In the genomic region with DNA sequence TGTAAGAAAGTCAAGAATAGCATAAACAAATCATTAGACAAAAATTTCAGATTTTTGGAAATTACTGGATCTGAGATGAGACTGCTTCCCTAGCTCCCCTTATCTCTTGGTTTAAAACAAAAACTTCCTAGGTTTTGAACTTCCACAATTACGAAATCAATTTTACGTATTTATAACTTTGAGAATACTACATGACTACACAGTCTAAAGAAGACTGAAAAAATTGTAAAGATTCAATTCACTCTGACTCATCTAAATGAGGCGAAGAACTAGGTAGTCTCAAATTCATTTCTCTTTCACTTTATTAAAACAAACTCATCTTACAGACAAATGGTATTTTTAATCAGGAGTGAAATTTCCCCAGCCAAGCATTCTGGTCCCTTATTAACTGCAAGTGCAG, we compare ENCODE assay signal across 29 cellular contexts. TPM values are rescaled to one million over a fixed set of nuclear protein-coding genes. Genes with fewer than 3 reads are reported as not detected.
DNase-seq lines count a peak whose midpoint lies in the region; ATAC-seq, FAIRE-seq and TF ChIP-seq lines count a peak whose summit lies in the region.
"Had no signal": no experiment of that assay in that cellular context is flagged by ENCODE, and none has a peak within 500 bp of the region (broad histone marks: within the 10 kb centered on the region; RNA-seq: fewer than 3 reads in every experiment).

No MANE protein-coding gene starts in this region.

- H3K18ac ChIP-seq in IMR-90 (ENCODE audit: low read depth, low read length), result peak overlapping the region; percentile 3; the same call in 1 of the 2 replicates

- CTCF ChIA-PET in IMR-90 (lab: Yijun Ruan, JAX), result interaction anchor here (1.0 kb wide), 1 partner anchor 17 kb away, joined by 3 read pairs; no protein-coding TSS in a partner anchor

- H3K23ac ChIP-seq in IMR-90 (ENCODE audit: low read depth, low read length), result no peak overlapping the region

- POLR2A ChIA-PET in IMR-90 (lab: Charles Lee; ENCODE audit: unreplicated experiment), result no interaction called here

- dilution Hi-C loops in IMR-90 (cut with HindIII; ENCODE audit: low sequenced_read_pairs, unreplicated experiment), result no loop called here

- intact Hi-C loops in IMR-90 (cut with micrococcal nuclease) (no loop called here), vagina (cut with DNase I) (no loop called here)

- WGBS in IMR-90 (ENCODE audit: extremely low coverage in 2 of 2, insufficient read length in 1 of 2), 2 experiments, result no CpG with 5 or more reads among the region's 3 CpGs
- WGBS in hepatocyte (ENCODE audit: low lambda C conversion rate, missing lambda C conversion rate), result 96% methylated on average over 3 of the region's 3 CpGs

- H3K36me3 ChIP-seq in IMR-90 (ENCODE audit: control insufficient read depth, insufficient read depth, low read length), result no peaks in the 10 kb centered on the region
- H3K36me3 ChIP-seq in astrocyte (ENCODE audit: insufficient read depth, low read length), result no peaks in the 10 kb centered on the region
- H3K36me3 ChIP-seq in hepatocyte (replicated peaks; ENCODE audit: insufficient read depth, low read depth), result no peaks in the 10 kb centered on the region
- H3K36me3 ChIP-seq in vagina, result no peaks in the 10 kb centered on the region

- no peak overlapping the region; the same call in 1 of the 2 replicates for H3K14ac ChIP-seq in IMR-90 (replicated peaks; ENCODE audit: low read depth, low read length)

- H3K56ac ChIP-seq in IMR-90 (ENCODE audit: extremely low read depth, insufficient read depth, low read length), result peak overlapping the region; percentile 17; the same call in 1 of the 2 replicates

- peak overlapping the region; percentile 39; the same call in 1 of the 2 replicates for H2BK120ac ChIP-seq in IMR-90 (ENCODE audit: low read depth, low read length)

- 0 out of 2 replicates have a peak, but pooled peaks cover under 1% of the 10 kb centered on the region for H3K27me3 ChIP-seq in IMR-90 (ENCODE audit: control insufficient read depth, insufficient read depth, low read length)
- no peaks in the 10 kb centered on the region for H3K27me3 ChIP-seq in astrocyte (ENCODE audit: insufficient read depth, low read length)
- no peaks in the 10 kb centered on the region for H3K27me3 ChIP-seq in foreskin keratinocyte
- H3K27me3 ChIP-seq in hepatocyte, result no peaks in the 10 kb centered on the region
- H3K27me3 ChIP-seq in vagina, result no peaks in the 10 kb centered on the region

- H2BK20ac ChIP-seq in IMR-90 (ENCODE audit: low read depth, low read length), result no peak overlapping the region

- H3K9me3 ChIP-seq in IMR-90 (ENCODE audit: control insufficient read depth, insufficient read depth, low read length) (no peaks in the 10 kb centered on the region), astrocyte (ENCODE audit: insufficient read depth, low read depth, low read length) (no peaks in the 10 kb centered on the region), hepatocyte (ENCODE audit: low read depth) (no peaks in the 10 kb centered on the region), vagina (no peaks in the 10 kb centered on the region)

- H3K36me3 Mint-ChIP-seq in astrocyte (ENCODE audit: low read depth, unreplicated experiment), result no peaks in the 10 kb centered on the region

- DNase-seq in EH (ENCODE audit: low read depth) (peak; percentile 36), IMR-90 (peak; percentile 79), astrocyte (ENCODE audit: low read depth) (peak; percentile 18), foreskin keratinocyte (peak in 1 of 2 donors; percentile 27), hepatocyte (ENCODE audit: low spot score) (no peak), NCI-H446 treated with DMSO at 0.1 percent for 48 hours (lab: John Stamatoyannopoulos, UW) (no peak), vagina (ENCODE audit: extremely low spot score in 2 of 2) (no peak)
- DNase-seq: AML-193; Calu3; CD8-positive, alpha-beta memory T cell; DMS153; GDM1; H9; KBM-7; NCI-H1092 treated with DMSO at 0.1 percent for 48 hours; NCI-H146; NCI-H2029; NCI-H345; NCI-H524 treated with DMSO at 0.1 percent for 48 hours; NCI-H82 had no signal

- H3K4me3 Mint-ChIP-seq in astrocyte (ENCODE audit: unreplicated experiment), result no peak overlapping the region
- H3K4me3 Mint-ChIP-seq: CD8-positive, alpha-beta memory T cell; H9 had no signal

- H4K91ac ChIP-seq in IMR-90 (ENCODE audit: insufficient read depth, low read depth, low read length), result no peak overlapping the region

- no peaks in the 10 kb centered on the region for H3K27me3 Mint-ChIP-seq in astrocyte (ENCODE audit: low read depth, unreplicated experiment)

- H3K4me2 ChIP-seq in IMR-90 (ENCODE audit: low read depth, low read length), result peak overlapping the region; percentile 57
- H3K4me2 ChIP-seq in astrocyte (ENCODE audit: low read length), result no peak overlapping the region
- H3K4me2 ChIP-seq in hepatocyte, result no peak overlapping the region

- H3K9me1 ChIP-seq in IMR-90 (ENCODE audit: insufficient read depth, low read length), result no peaks in the 10 kb centered on the region

- peak overlapping the region; percentile 13; the same call in 1 of the 2 replicates for H3K27ac ChIP-seq in IMR-90 (ENCODE audit: insufficient read depth, low read length)
- no peak overlapping the region for H3K27ac ChIP-seq in astrocyte (ENCODE audit: low read depth, low read length)
- no peak overlapping the region for H3K27ac ChIP-seq in foreskin keratinocyte
- H3K27ac ChIP-seq in hepatocyte, result no peak overlapping the region
- H3K27ac ChIP-seq in vagina, result no peak overlapping the region
- H3K27ac ChIP-seq: C4-2B, HL-60 had no signal

- BruUV-seq in IMR-90 (replicated peaks; lab: Mats Ljungman, UMichigan), result no TSS peak

- no peaks in the 10 kb centered on the region for H3K9me2 ChIP-seq in hepatocyte (replicated peaks; ENCODE audit: insufficient read depth)

- TF ChIP-seq POLR2A in IMR-90 (IDR thresholded peaks at IDR 0.05; ENCODE audit: low read depth, low read length) (no peak), vagina (IDR thresholded peaks at IDR 0.05) (no peak)

- no peak for FAIRE-seq in astrocyte (lab: Jason Lieb, UNC)
- FAIRE-seq: GM19239, HepG2 had no signal

- H3K4me3 ChIP-seq in IMR-90 (ENCODE audit: insufficient read depth, low read depth, low read length) (no peak overlapping the region), astrocyte (ENCODE audit: insufficient read depth, low read depth, low read length) (no peak overlapping the region), hepatocyte (no peak overlapping the region), vagina (no peak overlapping the region)

- H3K4me1 ChIP-seq in IMR-90 (ENCODE audit: control insufficient read depth, insufficient read depth, low read length) (peaks cover 4% of the 10 kb centered on the region), astrocyte (ENCODE audit: insufficient read depth, low read length) (peaks cover 2% of the 10 kb centered on the region), foreskin keratinocyte (peaks cover 24% of the 10 kb centered on the region), hepatocyte (ENCODE audit: insufficient read depth) (no peaks in the 10 kb centered on the region), vagina (no peaks in the 10 kb centered on the region)

- no peak for TF ChIP-seq RAD21 in IMR-90 (IDR thresholded peaks at IDR 0.05; ENCODE audit: low read length)

- in situ Hi-C loops in IMR-90 (cut with MboI; ENCODE audit: low sequenced_read_pairs), result no loop called here

- no peak overlapping the region for H2BK15ac ChIP-seq in IMR-90 (ENCODE audit: low read depth, low read length)

- TF ChIP-seq CTCF in IMR-90 (conservative IDR thresholded peaks at IDR 0.05; ENCODE audit: low read depth, low read length) (no peak), astrocyte (IDR thresholded peaks at IDR 0.05; ENCODE audit: insufficient read depth, low read depth, low read length) (no peak), foreskin keratinocyte (conservative IDR thresholded peaks at IDR 0.05) (no peak), hepatocyte (IDR thresholded peaks at IDR 0.05; ENCODE audit: poor library complexity) (no peak), vagina (IDR thresholded peaks at IDR 0.05) (no peak)

- H4K20me1 ChIP-seq in IMR-90 (ENCODE audit: insufficient read depth, low read length), result no peaks in the 10 kb centered on the region
- H4K20me1 ChIP-seq in astrocyte (ENCODE audit: insufficient read depth, low read length), result no peaks in the 10 kb centered on the region
- no peaks in the 10 kb centered on the region for H4K20me1 ChIP-seq in hepatocyte (ENCODE audit: insufficient read depth, poor library complexity, severe bottlenecking)

- 0 out of 2 replicates have a peak overlapping the region, but pooled peaks have one; percentile 42 for H3K4ac ChIP-seq in IMR-90 (ENCODE audit: low read depth, low read length)

- H2AFZ ChIP-seq in IMR-90 (replicated peaks; ENCODE audit: low read length, poor library complexity), result no peak overlapping the region
- H2AFZ ChIP-seq in astrocyte (ENCODE audit: low read depth, low read length), result no peak overlapping the region
- H2AFZ ChIP-seq in hepatocyte, result no peak overlapping the region

- no peak overlapping the region for H3K27ac Mint-ChIP-seq in astrocyte (ENCODE audit: unreplicated experiment)
- H3K27ac Mint-ChIP-seq: CD8-positive, alpha-beta memory T cell had no signal

- H3K79me1 ChIP-seq in IMR-90 (ENCODE audit: low read depth in 1 of 2, low read length in 2 of 2), result no peaks in the 10 kb centered on the region

- H3K79me2 ChIP-seq in astrocyte (ENCODE audit: insufficient read depth, low read length), result no peaks in the 10 kb centered on the region
- no peaks in the 10 kb centered on the region for H3K79me2 ChIP-seq in hepatocyte

- no peak overlapping the region for H4K5ac ChIP-seq in IMR-90 (ENCODE audit: low read depth, low read length)

- H2BK5ac ChIP-seq in IMR-90 (ENCODE audit: low read depth, low read length, poor library complexity, severe bottlenecking), result peak overlapping the region; percentile 53

- H3K9me3 Mint-ChIP-seq in astrocyte (ENCODE audit: unreplicated experiment), result no peaks in the 10 kb centered on the region
- H3K9me3 Mint-ChIP-seq: CD8-positive, alpha-beta memory T cell; H9 had no signal

- 0 out of 2 replicates have a peak overlapping the region, but pooled peaks have one; percentile 17 for H2AK5ac ChIP-seq in IMR-90 (ENCODE audit: low read depth, low read length)

- no peak overlapping the region for H2AK9ac ChIP-seq in IMR-90 (replicated peaks; ENCODE audit: low read depth, low read length, poor library complexity)

- H4K8ac ChIP-seq in IMR-90 (ENCODE audit: low read depth in 2 of 2, low read length in 2 of 2), result 0 out of 4 replicates have a peak overlapping the region, but pooled peaks of 1 of the 2 experiments have one; percentile 11

- ATAC-seq in IMR-90 (ENCODE audit: low read depth) (peak; percentile 92), foreskin keratinocyte (peak; percentile 30), GM18867 (IDR thresholded peaks at IDR 0.05; ENCODE audit: unreplicated experiment) (no peak)
- ATAC-seq: HepG2, Panc1 had no signal

- no peak overlapping the region for H3K9ac ChIP-seq in IMR-90 (ENCODE audit: low read depth, low read length)
- H3K9ac ChIP-seq in astrocyte (ENCODE audit: low read length), result no peak overlapping the region

- no peaks in the 10 kb centered on the region for H3K4me1 Mint-ChIP-seq in astrocyte (ENCODE audit: low read depth, unreplicated experiment)
- H3K4me1 Mint-ChIP-seq: CD8-positive, alpha-beta memory T cell had no signal

RNA-seq across cellular contexts. Expression of gene CCDC54, which starts 10.3 kb away (rescaled TPM):
- total RNA-seq in IMR-90 (2012; rRNA removed) (not detected in 2 replicates), astrocyte (not detected in 2 replicates), foreskin keratinocyte (not detected in 2 replicates), hepatocyte (not detected in 2 replicates), vagina (not detected)
- polyA plus RNA-seq in IMR-90 (2012; rRNA removed) (not detected in 2 replicates), foreskin keratinocyte (not detected in 2 replicates), hepatocyte (0.52 and 0.89 TPM in 2 replicates)
- not detected in 2 replicates for polyA plus RNA-seq in IMR-90 (2012; cell fraction: cytosol; rRNA removed)
- not detected in 2 replicates for polyA plus RNA-seq in IMR-90 (2012; cell fraction: nucleus; rRNA removed; ENCODE audit: low replicate concordance)
- total RNA-seq: A172; Calu3; CD8-positive, alpha-beta memory T cell; H9; HepG2; HT-29 had no signal
- polyA plus RNA-seq: AG04450, HepG2 had no signal

Comparison
In these comparisons a context has a peak if more than half of its experiments do, and no peak if none do; other contexts are left out.
1. DNase-seq: peak in EH (single experiment), IMR-90 (single experiment) and astrocyte (single experiment); none in hepatocyte (single experiment), NCI-H446 treated with DMSO at 0.1 percent for 48 hours (single experiment) and vagina (0 of 2).